In genomic region chr1:44666719-44667118, GRCh38 we compare ENCODE assay signal across 1 cellular context. TPM values are rescaled to one million over a fixed set of nuclear protein-coding genes. Genes with fewer than 3 reads are reported as not detected.
"Had no signal": no experiment of that assay in that cellular context is flagged by ENCODE, and none has a peak within 500 bp of the region (broad histone marks: within the 10 kb centered on the region; RNA-seq: fewer than 3 reads in every experiment).

No MANE protein-coding gene starts in this region.

RNA-seq across cellular contexts. Expression of gene ARMH1, which starts 7.8 kb away (rescaled TPM):
- total RNA-seq: pulmonary artery endothelial cell had no signal
